In the genomic region with DNA sequence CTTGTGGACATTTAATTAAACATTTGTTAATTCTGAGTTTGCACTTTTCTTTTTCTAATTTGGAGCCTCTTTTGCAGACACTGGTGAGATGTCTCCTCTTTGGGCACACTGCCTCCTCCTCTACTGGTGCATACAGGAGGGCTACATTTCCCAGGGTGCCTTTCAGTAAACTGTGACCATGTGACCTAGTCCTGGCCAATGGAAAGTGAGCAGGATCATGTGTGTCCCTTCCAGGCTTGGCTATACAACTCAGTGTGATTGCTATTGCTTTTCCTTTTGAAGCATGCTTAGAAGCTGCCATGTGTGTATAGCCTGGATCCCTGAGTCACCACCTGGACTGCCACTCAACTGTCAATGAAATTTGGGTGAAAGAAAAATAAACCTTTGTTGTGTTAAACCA, we compare ENCODE assay signal across 2 cellular contexts.
TF ChIP-seq lines count a peak whose summit lies in the region.

No MANE protein-coding gene starts in this region.

TF ChIP-seq in HEK293, 187 proteins besides CTCF, POLR2A, EP300 and RAD21:
- peak; percentile 14 for TF ChIP-seq SETDB1 (IDR thresholded peaks at IDR 0.05; ENCODE audit: insufficient read length, low read length)
- TF ChIP-seq ZNF626 (tag by site-specific recombination; IDR thresholded peaks at IDR 0.05): no peak

TF ChIP-seq in H1, 55 proteins besides CTCF, POLR2A, EP300 and RAD21:
- no peak for TF ChIP-seq SRF (IDR thresholded peaks at IDR 0.05; ENCODE audit: low read depth, low read length)
- no peak for TF ChIP-seq SP4 (IDR thresholded peaks at IDR 0.05; ENCODE audit: low read length)
- TF ChIP-seq, protein P1, sequence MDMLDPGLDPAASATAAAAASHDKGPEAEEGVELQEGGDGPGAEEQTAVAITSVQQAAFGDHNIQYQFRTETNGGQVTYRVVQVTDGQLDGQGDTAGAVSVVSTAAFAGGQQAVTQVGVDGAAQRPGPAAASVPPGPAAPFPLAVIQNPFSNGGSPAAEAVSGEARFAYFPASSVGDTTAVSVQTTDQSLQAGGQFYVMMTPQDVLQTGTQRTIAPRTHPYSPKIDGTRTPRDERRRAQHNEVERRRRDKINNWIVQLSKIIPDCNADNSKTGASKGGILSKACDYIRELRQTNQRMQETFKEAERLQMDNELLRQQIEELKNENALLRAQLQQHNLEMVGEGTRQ (IDR thresholded peaks at IDR 0.05; ENCODE audit: low read length): 0 out of 2 replicates have a peak, but pooled peaks have one; percentile 39
- no peak for TF ChIP-seq TAF1 (IDR thresholded peaks at IDR 0.05; ENCODE audit: low read depth, low read length)
- no peak for TF ChIP-seq CHD2 (IDR thresholded peaks at IDR 0.05; ENCODE audit: low read length)
- TF ChIP-seq RBBP5 (IDR thresholded peaks at IDR 0.05; ENCODE audit: borderline replicate concordance, low read depth, low read length): no peak
